In the genomic region with DNA sequence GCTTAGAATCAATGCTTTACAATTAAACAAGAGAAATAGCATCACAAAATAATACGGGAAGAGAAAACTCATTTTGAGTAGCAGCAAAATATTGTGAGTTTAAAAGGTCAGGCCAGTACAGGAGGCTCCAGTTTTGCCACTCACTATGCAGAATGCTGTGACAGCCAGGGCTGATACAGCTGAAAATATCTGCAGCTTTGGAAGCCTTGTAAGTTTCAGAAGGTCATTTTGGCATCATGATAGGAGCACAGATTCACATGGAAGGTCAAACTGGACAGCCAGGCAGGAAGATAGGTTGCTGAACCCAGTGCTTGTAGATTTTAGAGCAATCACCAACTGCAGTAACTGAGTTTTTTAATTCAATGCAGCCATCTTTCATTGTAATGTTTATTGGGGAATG, we compare ENCODE assay signal across 1 cellular context.
TF ChIP-seq lines count a peak whose summit lies in the region.

No MANE protein-coding gene starts in this region.

TF ChIP-seq in endothelial cell of umbilical vein, 7 proteins besides CTCF, POLR2A, EP300 and RAD21:
- no peak for TF ChIP-seq MYC (IDR thresholded peaks at IDR 0.05; ENCODE audit: low read depth, low read length)
- TF ChIP-seq FOS (IDR thresholded peaks at IDR 0.05; ENCODE audit: borderline replicate concordance, insufficient read depth, low read length), result no peak
- no peak for TF ChIP-seq JUN (IDR thresholded peaks at IDR 0.05; ENCODE audit: borderline replicate concordance, insufficient read depth, insufficient read length, low read depth)
TF ChIP-seq in endothelial cell of umbilical vein: peak in this region for 0.
